In the genomic region with DNA sequence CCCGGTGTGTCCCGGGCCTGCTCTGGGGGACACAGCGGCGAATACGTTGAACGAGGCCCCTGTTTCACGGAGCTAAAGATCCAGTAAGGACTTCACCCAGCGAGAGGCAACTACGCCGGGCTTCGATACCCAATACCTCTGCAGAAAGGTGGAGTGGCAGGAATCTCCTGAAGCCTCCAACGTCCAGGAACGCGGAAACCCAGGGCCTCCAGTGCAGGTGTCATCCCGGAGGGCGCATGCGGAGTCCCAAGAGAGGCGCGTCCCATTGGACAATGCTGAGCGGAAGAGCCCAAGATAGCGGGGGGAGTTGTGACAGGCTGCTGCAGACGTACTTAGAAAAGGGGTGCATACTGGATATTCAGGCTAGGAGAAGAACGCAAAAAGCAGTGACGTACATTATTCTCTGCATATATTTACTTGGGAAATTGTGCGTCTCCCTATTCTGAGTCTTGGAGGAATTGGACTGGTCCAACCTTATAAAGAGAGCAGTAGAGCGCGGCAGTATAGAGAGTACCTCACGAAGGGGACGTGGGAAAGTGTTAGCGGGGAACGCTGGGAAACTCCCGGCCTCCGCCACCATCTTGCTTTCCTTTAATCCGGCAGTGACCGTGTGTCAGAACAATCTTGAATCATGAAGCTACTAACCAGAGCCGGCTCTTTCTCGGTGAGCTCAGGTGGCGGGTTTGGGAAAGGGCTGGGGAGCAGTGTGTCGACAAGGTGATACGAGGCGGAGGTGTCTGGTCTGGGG, we compare ENCODE assay signal across 8 cellular contexts. TPM values are rescaled to one million over a fixed set of nuclear protein-coding genes. Genes with fewer than 3 reads are reported as not detected.
DNase-seq lines count a peak whose midpoint lies in the region; ATAC-seq and TF ChIP-seq lines count a peak whose summit lies in the region.

Gene UQCRC2 (plus strand): TSS at position 569 of the 748 bp plus-strand sequence. CDS start 63 bp downstream, at position 632.

- no peak for TF ChIP-seq RAD21 in Ishikawa (IDR thresholded peaks at IDR 0.05; ENCODE audit: low read depth)

- DNase-seq in DMS153 treated with DMSO at 0.1 percent for 48 hours (lab: John Stamatoyannopoulos, UW; ENCODE audit: unreplicated experiment): peak; percentile 98
- peak; percentile 63 for DNase-seq in OCI-M2 (lab: John Stamatoyannopoulos, UW; ENCODE audit: unreplicated experiment)
- peak; percentile 79 for DNase-seq in activated T-cell treated with anti-CD3 and anti-CD28 coated beads for 4 hours
- DNase-seq in epithelial cell of proximal tubule (ENCODE audit: low read depth): peak; percentile 87
- peak; percentile 91 for DNase-seq in mucosa of gallbladder (ENCODE audit: low spot score)
- peak; percentile 78 for DNase-seq in stimulated activated CD8-positive, alpha-beta memory T cell treated with anti-CD3 and anti-CD28 coated beads, Interleukin-4, amount 100 ng/mL, for 24 hours (ENCODE audit: low read depth)

- peak; percentile 88 for ATAC-seq in GM21619 (IDR thresholded peaks at IDR 0.05; ENCODE audit: unreplicated experiment)

- peak within 1 kb of the TSS; percentile 87 for H3K4me3 ChIP-seq in epithelial cell of proximal tubule (ENCODE audit: low read depth, low read length)

- TF ChIP-seq EP300 in Ishikawa (IDR thresholded peaks at IDR 0.05; ENCODE audit: borderline replicate concordance): peak; percentile 62

- no peak for TF ChIP-seq CTCF in epithelial cell of proximal tubule (conservative IDR thresholded peaks at IDR 0.05; ENCODE audit: low read depth, low read length)

TF ChIP-seq in Ishikawa, 13 proteins besides CTCF, POLR2A, EP300 and RAD21:
- peak; percentile 93 for TF ChIP-seq YY1 (IDR thresholded peaks at IDR 0.05; ENCODE audit: low read depth)
- TF ChIP-seq, protein P1, sequence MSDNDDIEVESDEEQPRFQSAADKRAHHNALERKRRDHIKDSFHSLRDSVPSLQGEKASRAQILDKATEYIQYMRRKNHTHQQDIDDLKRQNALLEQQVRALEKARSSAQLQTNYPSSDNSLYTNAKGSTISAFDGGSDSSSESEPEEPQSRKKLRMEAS (IDR thresholded peaks at IDR 0.05): peak; percentile 83
- TF ChIP-seq FOXM1 (IDR thresholded peaks at IDR 0.05; ENCODE audit: borderline replicate concordance, low read depth): 0 out of 2 replicates have a peak, but pooled peaks have one; percentile 19
- no peak for TF ChIP-seq EGR1 (IDR thresholded peaks at IDR 0.05)
- TF ChIP-seq NFIC (IDR thresholded peaks at IDR 0.05): no peak
- TF ChIP-seq, protein P2, sequence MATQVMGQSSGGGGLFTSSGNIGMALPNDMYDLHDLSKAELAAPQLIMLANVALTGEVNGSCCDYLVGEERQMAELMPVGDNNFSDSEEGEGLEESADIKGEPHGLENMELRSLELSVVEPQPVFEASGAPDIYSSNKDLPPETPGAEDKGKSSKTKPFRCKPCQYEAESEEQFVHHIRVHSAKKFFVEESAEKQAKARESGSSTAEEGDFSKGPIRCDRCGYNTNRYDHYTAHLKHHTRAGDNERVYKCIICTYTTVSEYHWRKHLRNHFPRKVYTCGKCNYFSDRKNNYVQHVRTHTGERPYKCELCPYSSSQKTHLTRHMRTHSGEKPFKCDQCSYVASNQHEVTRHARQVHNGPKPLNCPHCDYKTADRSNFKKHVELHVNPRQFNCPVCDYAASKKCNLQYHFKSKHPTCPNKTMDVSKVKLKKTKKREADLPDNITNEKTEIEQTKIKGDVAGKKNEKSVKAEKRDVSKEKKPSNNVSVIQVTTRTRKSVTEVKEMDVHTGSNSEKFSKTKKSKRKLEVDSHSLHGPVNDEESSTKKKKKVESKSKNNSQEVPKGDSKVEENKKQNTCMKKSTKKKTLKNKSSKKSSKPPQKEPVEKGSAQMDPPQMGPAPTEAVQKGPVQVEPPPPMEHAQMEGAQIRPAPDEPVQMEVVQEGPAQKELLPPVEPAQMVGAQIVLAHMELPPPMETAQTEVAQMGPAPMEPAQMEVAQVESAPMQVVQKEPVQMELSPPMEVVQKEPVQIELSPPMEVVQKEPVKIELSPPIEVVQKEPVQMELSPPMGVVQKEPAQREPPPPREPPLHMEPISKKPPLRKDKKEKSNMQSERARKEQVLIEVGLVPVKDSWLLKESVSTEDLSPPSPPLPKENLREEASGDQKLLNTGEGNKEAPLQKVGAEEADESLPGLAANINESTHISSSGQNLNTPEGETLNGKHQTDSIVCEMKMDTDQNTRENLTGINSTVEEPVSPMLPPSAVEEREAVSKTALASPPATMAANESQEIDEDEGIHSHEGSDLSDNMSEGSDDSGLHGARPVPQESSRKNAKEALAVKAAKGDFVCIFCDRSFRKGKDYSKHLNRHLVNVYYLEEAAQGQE (IDR thresholded peaks at IDR 0.05; ENCODE audit: low read depth): no peak
- TF ChIP-seq, protein P3, sequence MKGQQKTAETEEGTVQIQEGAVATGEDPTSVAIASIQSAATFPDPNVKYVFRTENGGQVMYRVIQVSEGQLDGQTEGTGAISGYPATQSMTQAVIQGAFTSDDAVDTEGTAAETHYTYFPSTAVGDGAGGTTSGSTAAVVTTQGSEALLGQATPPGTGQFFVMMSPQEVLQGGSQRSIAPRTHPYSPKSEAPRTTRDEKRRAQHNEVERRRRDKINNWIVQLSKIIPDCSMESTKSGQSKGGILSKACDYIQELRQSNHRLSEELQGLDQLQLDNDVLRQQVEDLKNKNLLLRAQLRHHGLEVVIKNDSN (IDR thresholded peaks at IDR 0.05): 0 out of 2 replicates have a peak, but pooled peaks have one; percentile 33
- TF ChIP-seq CEBPB (IDR thresholded peaks at IDR 0.05): no peak
- TF ChIP-seq ZBTB7A (IDR thresholded peaks at IDR 0.05; ENCODE audit: low read depth): no peak
- TF ChIP-seq TCF12 (IDR thresholded peaks at IDR 0.05; ENCODE audit: low read depth): no peak
- peak; percentile 84 for TF ChIP-seq TAF1 (IDR thresholded peaks at IDR 0.05; ENCODE audit: low read depth)
- TF ChIP-seq CREB1 (IDR thresholded peaks at IDR 0.05; ENCODE audit: low read depth): no peak; the same call in 1 of the 2 replicates
- TF ChIP-seq TEAD4 (IDR thresholded peaks at IDR 0.05): peak; percentile 60

RNA-seq across cellular contexts. Expression of gene UQCRC2, which starts in this region (rescaled TPM):
- total RNA-seq in epithelial cell of proximal tubule (140 and 163 TPM in 2 replicates), mucosa of gallbladder (235 TPM)

Comparison
In these comparisons a context has a peak if more than half of its experiments do, and no peak if none do; other contexts are left out.
1. Peak in every context shown above with its lines: DNase-seq, ATAC-seq and H3K4me3 ChIP-seq.